ENCODE assay signal across 1 cellular context in the genomic region with DNA sequence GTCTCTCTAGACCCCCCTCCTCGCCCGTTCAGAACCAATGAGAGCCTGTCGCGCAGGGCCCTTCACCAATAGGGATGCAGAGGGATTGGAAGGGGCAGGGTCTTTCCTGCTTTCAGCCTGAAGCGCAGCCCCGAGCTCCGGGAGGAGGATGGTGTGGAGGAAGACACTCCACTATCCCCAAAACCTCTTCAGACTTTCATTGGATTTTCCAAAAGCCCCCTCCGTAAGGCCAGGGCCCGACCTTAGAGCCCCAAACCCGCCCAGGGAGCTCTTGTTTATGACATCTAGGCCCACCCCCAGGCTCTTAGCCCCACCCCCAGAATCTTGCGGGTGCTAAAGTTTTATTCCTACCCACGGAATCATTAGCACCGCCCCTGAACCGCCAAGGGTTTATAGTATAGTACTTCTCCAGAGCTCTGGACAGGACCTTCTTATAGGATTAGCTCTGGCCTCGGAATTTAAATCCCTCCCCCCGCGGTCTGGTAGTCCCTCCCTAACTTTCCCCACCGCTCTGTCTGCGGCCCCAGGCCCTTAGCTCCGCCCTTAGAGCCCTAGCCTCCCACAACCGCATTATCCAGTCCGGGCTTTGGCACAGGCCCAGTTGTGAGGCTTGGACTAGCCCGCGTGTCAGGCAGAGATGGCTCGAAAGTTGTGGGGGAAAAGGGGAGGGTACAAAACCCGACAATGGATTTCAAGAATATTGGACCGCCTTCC.
TF ChIP-seq lines count a peak whose summit lies in the region.

No MANE protein-coding gene starts in this region.

TF ChIP-seq in GM23338, 12 proteins besides CTCF, POLR2A, EP300 and RAD21 (continued from another document):
- TF ChIP-seq, protein P1, sequence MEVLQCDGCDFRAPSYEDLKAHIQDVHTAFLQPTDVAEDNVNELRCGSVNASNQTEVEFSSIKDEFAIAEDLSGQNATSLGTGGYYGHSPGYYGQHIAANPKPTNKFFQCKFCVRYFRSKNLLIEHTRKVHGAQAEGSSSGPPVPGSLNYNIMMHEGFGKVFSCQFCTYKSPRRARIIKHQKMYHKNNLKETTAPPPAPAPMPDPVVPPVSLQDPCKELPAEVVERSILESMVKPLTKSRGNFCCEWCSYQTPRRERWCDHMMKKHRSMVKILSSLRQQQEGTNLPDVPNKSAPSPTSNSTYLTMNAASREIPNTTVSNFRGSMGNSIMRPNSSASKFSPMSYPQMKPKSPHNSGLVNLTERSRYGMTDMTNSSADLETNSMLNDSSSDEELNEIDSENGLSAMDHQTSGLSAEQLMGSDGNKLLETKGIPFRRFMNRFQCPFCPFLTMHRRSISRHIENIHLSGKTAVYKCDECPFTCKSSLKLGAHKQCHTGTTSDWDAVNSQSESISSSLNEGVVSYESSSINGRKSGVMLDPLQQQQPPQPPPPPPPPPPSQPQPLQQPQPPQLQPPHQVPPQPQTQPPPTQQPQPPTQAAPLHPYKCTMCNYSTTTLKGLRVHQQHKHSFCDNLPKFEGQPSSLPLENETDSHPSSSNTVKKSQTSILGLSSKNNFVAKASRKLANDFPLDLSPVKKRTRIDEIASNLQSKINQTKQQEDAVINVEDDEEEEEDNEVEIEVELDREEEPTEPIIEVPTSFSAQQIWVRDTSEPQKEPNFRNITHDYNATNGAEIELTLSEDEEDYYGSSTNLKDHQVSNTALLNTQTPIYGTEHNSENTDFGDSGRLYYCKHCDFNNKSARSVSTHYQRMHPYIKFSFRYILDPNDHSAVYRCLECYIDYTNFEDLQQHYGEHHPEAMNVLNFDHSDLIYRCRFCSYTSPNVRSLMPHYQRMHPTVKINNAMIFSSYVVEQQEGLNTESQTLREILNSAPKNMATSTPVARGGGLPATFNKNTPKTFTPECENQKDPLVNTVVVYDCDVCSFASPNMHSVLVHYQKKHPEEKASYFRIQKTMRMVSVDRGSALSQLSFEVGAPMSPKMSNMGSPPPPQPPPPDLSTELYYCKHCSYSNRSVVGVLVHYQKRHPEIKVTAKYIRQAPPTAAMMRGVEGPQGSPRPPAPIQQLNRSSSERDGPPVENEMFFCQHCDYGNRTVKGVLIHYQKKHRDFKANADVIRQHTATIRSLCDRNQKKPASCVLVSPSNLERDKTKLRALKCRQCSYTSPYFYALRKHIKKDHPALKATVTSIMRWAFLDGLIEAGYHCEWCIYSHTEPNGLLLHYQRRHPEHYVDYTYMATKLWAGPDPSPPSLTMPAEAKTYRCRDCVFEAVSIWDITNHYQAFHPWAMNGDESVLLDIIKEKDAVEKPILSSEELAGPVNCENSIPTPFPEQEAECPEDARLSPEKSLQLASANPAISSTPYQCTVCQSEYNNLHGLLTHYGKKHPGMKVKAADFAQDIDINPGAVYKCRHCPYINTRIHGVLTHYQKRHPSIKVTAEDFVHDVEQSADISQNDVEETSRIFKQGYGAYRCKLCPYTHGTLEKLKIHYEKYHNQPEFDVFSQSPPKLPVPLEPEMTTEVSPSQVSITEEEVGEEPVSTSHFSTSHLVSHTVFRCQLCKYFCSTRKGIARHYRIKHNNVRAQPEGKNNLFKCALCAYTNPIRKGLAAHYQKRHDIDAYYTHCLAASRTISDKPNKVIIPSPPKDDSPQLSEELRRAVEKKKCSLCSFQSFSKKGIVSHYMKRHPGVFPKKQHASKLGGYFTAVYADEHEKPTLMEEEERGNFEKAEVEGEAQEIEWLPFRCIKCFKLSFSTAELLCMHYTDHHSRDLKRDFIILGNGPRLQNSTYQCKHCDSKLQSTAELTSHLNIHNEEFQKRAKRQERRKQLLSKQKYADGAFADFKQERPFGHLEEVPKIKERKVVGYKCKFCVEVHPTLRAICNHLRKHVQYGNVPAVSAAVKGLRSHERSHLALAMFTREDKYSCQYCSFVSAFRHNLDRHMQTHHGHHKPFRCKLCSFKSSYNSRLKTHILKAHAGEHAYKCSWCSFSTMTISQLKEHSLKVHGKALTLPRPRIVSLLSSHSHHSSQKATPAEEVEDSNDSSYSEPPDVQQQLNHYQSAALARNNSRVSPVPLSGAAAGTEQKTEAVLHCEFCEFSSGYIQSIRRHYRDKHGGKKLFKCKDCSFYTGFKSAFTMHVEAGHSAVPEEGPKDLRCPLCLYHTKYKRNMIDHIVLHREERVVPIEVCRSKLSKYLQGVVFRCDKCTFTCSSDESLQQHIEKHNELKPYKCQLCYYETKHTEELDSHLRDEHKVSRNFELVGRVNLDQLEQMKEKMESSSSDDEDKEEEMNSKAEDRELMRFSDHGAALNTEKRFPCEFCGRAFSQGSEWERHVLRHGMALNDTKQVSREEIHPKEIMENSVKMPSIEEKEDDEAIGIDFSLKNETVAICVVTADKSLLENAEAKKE (CRISPR knock-in tag; IDR thresholded peaks at IDR 0.05), result no peak
- no peak for TF ChIP-seq EZH2 (IDR thresholded peaks at IDR 0.05; ENCODE audit: low read depth, unreplicated experiment)
- TF ChIP-seq EZH2phosphoT487 (IDR thresholded peaks at IDR 0.05; ENCODE audit: unreplicated experiment), result no peak
- TF ChIP-seq CREB1 (CRISPR knock-in tag; IDR thresholded peaks at IDR 0.05; ENCODE audit: low read depth), result peak; percentile 70
- TF ChIP-seq NANOG (IDR thresholded peaks at IDR 0.05; ENCODE audit: borderline replicate concordance), result no peak
- TF ChIP-seq, protein P2, sequence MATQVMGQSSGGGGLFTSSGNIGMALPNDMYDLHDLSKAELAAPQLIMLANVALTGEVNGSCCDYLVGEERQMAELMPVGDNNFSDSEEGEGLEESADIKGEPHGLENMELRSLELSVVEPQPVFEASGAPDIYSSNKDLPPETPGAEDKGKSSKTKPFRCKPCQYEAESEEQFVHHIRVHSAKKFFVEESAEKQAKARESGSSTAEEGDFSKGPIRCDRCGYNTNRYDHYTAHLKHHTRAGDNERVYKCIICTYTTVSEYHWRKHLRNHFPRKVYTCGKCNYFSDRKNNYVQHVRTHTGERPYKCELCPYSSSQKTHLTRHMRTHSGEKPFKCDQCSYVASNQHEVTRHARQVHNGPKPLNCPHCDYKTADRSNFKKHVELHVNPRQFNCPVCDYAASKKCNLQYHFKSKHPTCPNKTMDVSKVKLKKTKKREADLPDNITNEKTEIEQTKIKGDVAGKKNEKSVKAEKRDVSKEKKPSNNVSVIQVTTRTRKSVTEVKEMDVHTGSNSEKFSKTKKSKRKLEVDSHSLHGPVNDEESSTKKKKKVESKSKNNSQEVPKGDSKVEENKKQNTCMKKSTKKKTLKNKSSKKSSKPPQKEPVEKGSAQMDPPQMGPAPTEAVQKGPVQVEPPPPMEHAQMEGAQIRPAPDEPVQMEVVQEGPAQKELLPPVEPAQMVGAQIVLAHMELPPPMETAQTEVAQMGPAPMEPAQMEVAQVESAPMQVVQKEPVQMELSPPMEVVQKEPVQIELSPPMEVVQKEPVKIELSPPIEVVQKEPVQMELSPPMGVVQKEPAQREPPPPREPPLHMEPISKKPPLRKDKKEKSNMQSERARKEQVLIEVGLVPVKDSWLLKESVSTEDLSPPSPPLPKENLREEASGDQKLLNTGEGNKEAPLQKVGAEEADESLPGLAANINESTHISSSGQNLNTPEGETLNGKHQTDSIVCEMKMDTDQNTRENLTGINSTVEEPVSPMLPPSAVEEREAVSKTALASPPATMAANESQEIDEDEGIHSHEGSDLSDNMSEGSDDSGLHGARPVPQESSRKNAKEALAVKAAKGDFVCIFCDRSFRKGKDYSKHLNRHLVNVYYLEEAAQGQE (IDR thresholded peaks at IDR 0.05; ENCODE audit: unreplicated experiment), result no peak
- TF ChIP-seq POLR2AphosphoS5 (IDR thresholded peaks at IDR 0.05; ENCODE audit: low read depth), result peak; percentile 17; the same call in 1 of the 2 replicates
- TF ChIP-seq ZNF114 (CRISPR knock-in tag; IDR thresholded peaks at IDR 0.05), result no peak
- no peak for TF ChIP-seq ZNF331 (CRISPR knock-in tag; IDR thresholded peaks at IDR 0.05; ENCODE audit: low read depth)
TF ChIP-seq in GM23338: peak in this region for 2.
